1 cellular context compared by ENCODE assay signal in genomic region chr3:160398820-160399346, GRCh38.
TF ChIP-seq lines count a peak whose summit lies in the region.

TSS of gene IFT80 (minus strand) at chr3:160399225. CDS start at chr3:160384600, 14,625 bp downstream.

TF ChIP-seq in HEK293, 187 proteins besides CTCF, POLR2A, EP300 and RAD21 (continued from another document and continues in another):
- TF ChIP-seq ZNF776 (tag by site-specific recombination; IDR thresholded peaks at IDR 0.05; ENCODE audit: borderline replicate concordance) (no peak), ZSCAN30 (tag by site-specific recombination; IDR thresholded peaks at IDR 0.05) (no peak), ZNF10 (tag by site-specific recombination; IDR thresholded peaks at IDR 0.05) (peak; percentile 29; the same call in 1 of the 2 replicates), ZNF792 (tag by site-specific recombination; IDR thresholded peaks at IDR 0.05) (no peak), EGR2 (tag by site-specific recombination; IDR thresholded peaks at IDR 0.05; ENCODE audit: low read depth) (peak; percentile 54), TRIM28 (IDR thresholded peaks at IDR 0.05; ENCODE audit: borderline replicate concordance, low read length) (no peak), IKZF3 (tag by site-specific recombination; IDR thresholded peaks at IDR 0.05) (peak; percentile 46; the same call in 1 of the 2 replicates), PRDM6 (tag by site-specific recombination; IDR thresholded peaks at IDR 0.05) (no peak), HOXC10 (CRISPR knock-in tag; IDR thresholded peaks at IDR 0.05) (no peak), ZNF202 (tag by site-specific recombination; IDR thresholded peaks at IDR 0.05; ENCODE audit: borderline replicate concordance) (no peak), ZNF555 (tag by site-specific recombination; conservative IDR thresholded peaks at IDR 0.05) (no peak), GLIS2 (tag by site-specific recombination; IDR thresholded peaks at IDR 0.05) (no peak), ZFP3 (tag by site-specific recombination; IDR thresholded peaks at IDR 0.05; ENCODE audit: low read depth) (no peak), ZBTB11 (tag by site-specific recombination; conservative IDR thresholded peaks at IDR 0.05; ENCODE audit: low read depth) (no peak), ZNF19 (tag by site-specific recombination; IDR thresholded peaks at IDR 0.05; ENCODE audit: low read depth) (no peak), PRDM10 (tag by site-specific recombination; IDR thresholded peaks at IDR 0.05) (peak; percentile 85), ZNF146 (tag by site-specific recombination; IDR thresholded peaks at IDR 0.05) (no peak), ZNF366 (tag by site-specific recombination; conservative IDR thresholded peaks at IDR 0.05) (no peak), ZNF560 (tag by site-specific recombination; IDR thresholded peaks at IDR 0.05; ENCODE audit: borderline replicate concordance) (no peak), ZNF610 (tag by site-specific recombination; IDR thresholded peaks at IDR 0.05; ENCODE audit: borderline replicate concordance) (no peak), ZNF214 (tag by site-specific recombination; IDR thresholded peaks at IDR 0.05; ENCODE audit: borderline replicate concordance) (no peak), ZNF121 (tag by site-specific recombination; IDR thresholded peaks at IDR 0.05) (no peak), ZNF580 (tag by site-specific recombination; IDR thresholded peaks at IDR 0.05) (no peak), ZNF138 (tag by site-specific recombination; IDR thresholded peaks at IDR 0.05; ENCODE audit: borderline replicate concordance) (no peak), ZNF654 (tag by site-specific recombination; IDR thresholded peaks at IDR 0.05; ENCODE audit: low read depth) (no peak), BCL6B (tag by site-specific recombination; IDR thresholded peaks at IDR 0.05) (no peak), ZBTB44 (tag by site-specific recombination; IDR thresholded peaks at IDR 0.05) (no peak), ZNF658 (tag by site-specific recombination; IDR thresholded peaks at IDR 0.05) (no peak), ZBTB26 (tag by site-specific recombination; optimal IDR thresholded peaks at IDR 0.05) (no peak), FEZF1 (tag by site-specific recombination; IDR thresholded peaks at IDR 0.05) (no peak), ZNF23 (tag by site-specific recombination; IDR thresholded peaks at IDR 0.05; ENCODE audit: borderline replicate concordance) (no peak), ZNF707 (tag by site-specific recombination; IDR thresholded peaks at IDR 0.05) (no peak), ZNF777 (tag by site-specific recombination; IDR thresholded peaks at IDR 0.05; ENCODE audit: borderline replicate concordance) (no peak), ZBTB7A (tag by site-specific recombination; IDR thresholded peaks at IDR 0.05; ENCODE audit: low read depth) (no peak), KLF1 (tag by site-specific recombination; IDR thresholded peaks at IDR 0.05) (no peak), ZNF830 (tag by site-specific recombination; IDR thresholded peaks at IDR 0.05; ENCODE audit: low read depth) (no peak), ZNF37A (tag by site-specific recombination; IDR thresholded peaks at IDR 0.05) (no peak), ZNF175 (tag by site-specific recombination; IDR thresholded peaks at IDR 0.05) (no peak), ZNF626 (tag by site-specific recombination; IDR thresholded peaks at IDR 0.05) (no peak), SP3 (tag by site-specific recombination; IDR thresholded peaks at IDR 0.05) (peak; percentile 86), ZNF354C (tag by site-specific recombination; IDR thresholded peaks at IDR 0.05; ENCODE audit: borderline replicate concordance, low read depth) (no peak), ZNF571 (tag by site-specific recombination; IDR thresholded peaks at IDR 0.05) (no peak), PATZ1 (tag by site-specific recombination; IDR thresholded peaks at IDR 0.05) (no peak), ZNF530 (tag by site-specific recombination; IDR thresholded peaks at IDR 0.05; ENCODE audit: low read depth) (no peak), ZNF639 (tag by site-specific recombination; IDR thresholded peaks at IDR 0.05) (no peak), ZNF510 (tag by site-specific recombination; IDR thresholded peaks at IDR 0.05; ENCODE audit: insufficient replicate concordance) (no peak), KLF9 (tag by site-specific recombination; IDR thresholded peaks at IDR 0.05; ENCODE audit: low read depth) (peak; percentile 80), ZNF561 (tag by site-specific recombination; IDR thresholded peaks at IDR 0.05; ENCODE audit: borderline replicate concordance) (0 out of 2 replicates have a peak, but pooled peaks have one; percentile 42), BCL11B (tag by site-specific recombination; IDR thresholded peaks at IDR 0.05; ENCODE audit: low read depth) (no peak), ZNF266 (tag by site-specific recombination; IDR thresholded peaks at IDR 0.05; ENCODE audit: low read depth) (no peak)
